ENCODE assay signal across 8 cellular contexts in the genomic region with DNA sequence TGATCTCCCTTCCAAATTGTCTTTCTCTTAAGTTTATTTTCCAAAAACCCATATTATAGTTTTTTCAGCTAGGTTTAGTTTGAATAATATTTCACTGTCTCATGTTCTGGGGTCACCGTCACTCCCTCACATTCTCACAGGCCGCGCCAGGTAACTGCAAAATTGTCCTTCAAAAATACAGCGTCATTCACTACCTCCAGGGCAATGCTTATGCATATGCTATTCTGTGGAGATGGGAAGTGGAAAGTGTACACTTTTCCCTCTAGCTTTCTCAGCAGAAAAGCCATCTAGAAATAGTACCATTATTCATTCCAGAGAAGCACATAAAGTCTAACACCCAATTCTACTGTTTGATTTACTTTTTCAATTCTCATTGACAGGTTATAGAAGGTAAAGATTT. TPM values are rescaled to one million over a fixed set of nuclear protein-coding genes. Genes with fewer than 3 reads are reported as not detected.
A peak's percentile ranks its signal among the peaks of the same experiment; 100 is the strongest.
DNase-seq lines count a peak whose midpoint lies in the region; ATAC-seq and TF ChIP-seq lines count a peak whose summit lies in the region.

No MANE protein-coding gene starts in this region.

- no peak for ATAC-seq in GM19023 (IDR thresholded peaks at IDR 0.05; ENCODE audit: unreplicated experiment)

- TF ChIP-seq EP300 in ovary (IDR thresholded peaks at IDR 0.05) = no peak

- intact Hi-C loops in ovary (cut with DNase I) = no loop called here

- H3K27me3 ChIP-seq in MM.1S (replicated peaks; ENCODE audit: insufficient read depth, low read length) (no peaks in the 10 kb centered on the region), ovary (no peaks in the 10 kb centered on the region)

- H3K36me3 ChIP-seq in MM.1S (replicated peaks; ENCODE audit: insufficient read depth, low read length) (no peaks in the 10 kb centered on the region), ovary (no peaks in the 10 kb centered on the region)

- no peak for DNase-seq in GM12864 (ENCODE audit: low read depth)
- no peak for DNase-seq in MM.1S
- peak; percentile 26 for DNase-seq in epithelial cell of esophagus (ENCODE audit: low read depth)
- DNase-seq in ovary = no peak
- no peak for DNase-seq in GM13977 (ENCODE audit: low spot score)
- DNase-seq in NCI-H774 (lab: John Stamatoyannopoulos, UW) = no peak
- no peak for DNase-seq in NCI-H2081 (lab: John Stamatoyannopoulos, UW)

- H3K9ac ChIP-seq in MM.1S (ENCODE audit: low read length) = peak overlapping the region; percentile 47; the same call in 1 of the 2 replicates

- no peaks in the 10 kb centered on the region for H4K20me1 ChIP-seq in MM.1S (ENCODE audit: insufficient read depth, low read length)

- no peaks in the 10 kb centered on the region for H3F3A ChIP-seq in MM.1S (ENCODE audit: insufficient read depth, low read length)

- peak overlapping the region; percentile 70 for H2AFZ ChIP-seq in MM.1S (ENCODE audit: low read length)

- TF ChIP-seq POLR2A in ovary (IDR thresholded peaks at IDR 0.05) = no peak

- TF ChIP-seq CTCF in GM12864 (IDR thresholded peaks at IDR 0.05; ENCODE audit: low read depth, low read length, missing control alignments) (no peak), MM.1S (IDR thresholded peaks at IDR 0.05; ENCODE audit: low read length) (no peak), epithelial cell of esophagus (IDR thresholded peaks at IDR 0.05; ENCODE audit: insufficient read depth, low read depth, low read length, missing control alignments) (peak; percentile 6), ovary (IDR thresholded peaks at IDR 0.05) (no peak), GM13977 (IDR thresholded peaks at IDR 0.05; ENCODE audit: extremely low read depth, insufficient read depth, missing control alignments) (no peak)

- H3K4me3 ChIP-seq in GM12864 (ENCODE audit: low read depth, low read length) (peak overlapping the region; percentile 52; the same call in 1 of the 2 replicates), MM.1S (ENCODE audit: low read length) (peak overlapping the region; percentile 61; the same call in 1 of the 2 replicates), epithelial cell of esophagus (ENCODE audit: low read length) (peak overlapping the region; percentile 91), ovary (peak overlapping the region; percentile 76)

- no peaks in the 10 kb centered on the region for H3K79me2 ChIP-seq in MM.1S (ENCODE audit: low read length)

- in situ Hi-C loops in GM13977 (cut with MboI; ENCODE audit: low pct_unique_long_range_greater_than_20kb, low sequenced_read_pairs, unreplicated experiment) = no loop called here

- H3K4me1 ChIP-seq in MM.1S (ENCODE audit: low read length) (0 out of 2 replicates have a peak, but pooled peaks cover 4% of the 10 kb centered on the region), ovary (ENCODE audit: insufficient read depth) (peaks cover 2% of the 10 kb centered on the region)

- no peaks in the 10 kb centered on the region for H3K9me2 ChIP-seq in MM.1S (replicated peaks; ENCODE audit: insufficient read depth, low read length)

- H3K27ac ChIP-seq in MM.1S (ENCODE audit: low read length) = 0 out of 2 replicates have a peak overlapping the region, but pooled peaks have one; percentile 9
- H3K27ac ChIP-seq in ovary = peak overlapping the region in 1 of 2 donors; percentile 78

- H3K4me2 ChIP-seq in MM.1S (ENCODE audit: low read depth, low read length) = peak overlapping the region; percentile 30

- H3K9me3 ChIP-seq in MM.1S (replicated peaks; ENCODE audit: insufficient read depth, low read length) = no peaks in the 10 kb centered on the region
- no peaks in the 10 kb centered on the region for H3K9me3 ChIP-seq in ovary

- WGBS in ovary, 3 donors = 36 to 39% (median 37%) methylated on average over 4 of the region's 4 CpGs

RNA-seq across cellular contexts. Expression of a gene that starts 0.9 kb away (rescaled TPM):
- total RNA-seq in ovary = 1 to 10 TPM; 4.9 to 9.9 (median 7.2) TPM
- 1 to 10 TPM; 5.3 to 8.1 TPM for polyA plus RNA-seq in ovary
